ENCODE assay signal across 8 cellular contexts in the genomic region with DNA sequence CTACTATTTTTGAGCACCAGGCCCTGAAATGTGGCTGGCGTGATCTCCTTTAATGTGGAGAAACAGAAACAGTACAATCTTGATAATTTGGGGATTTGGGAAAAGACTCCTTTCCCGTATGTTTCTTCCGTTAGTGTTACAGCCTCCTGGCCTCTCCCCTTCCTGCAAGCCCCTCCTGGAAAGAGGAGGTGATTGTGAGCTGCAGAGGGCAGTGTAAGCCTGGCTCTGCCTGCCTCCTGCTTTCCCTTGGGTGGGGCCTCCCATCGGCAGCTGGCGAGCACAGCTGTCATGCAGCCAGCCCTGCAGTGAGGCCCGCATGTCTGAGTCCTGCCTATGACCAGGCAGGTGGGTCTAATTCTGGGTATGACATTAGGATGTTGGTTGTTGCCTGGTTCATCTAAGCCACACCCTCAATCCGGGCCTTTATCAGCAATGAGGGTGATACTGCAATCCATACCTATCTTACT. TPM values are rescaled to one million over a fixed set of nuclear protein-coding genes. Genes with fewer than 3 reads are reported as not detected.
A peak's percentile ranks its signal among the peaks of the same experiment; 100 is the strongest.
DNase-seq lines count a peak whose midpoint lies in the region; ATAC-seq, FAIRE-seq and TF ChIP-seq lines count a peak whose summit lies in the region.

No MANE protein-coding gene starts in this region.

- no peaks in the 10 kb centered on the region for H3K27me3 ChIP-seq in ovary
- H3K27me3 ChIP-seq in upper lobe of left lung: no peaks in the 10 kb centered on the region

- H3K4me1 Mint-ChIP-seq in activated naive CD4-positive, alpha-beta T cell treated with anti-CD3 and anti-CD28 coated beads for 36 hours (ENCODE audit: low read depth): no peaks in the 10 kb centered on the region

- H3K27me3 Mint-ChIP-seq in activated naive CD4-positive, alpha-beta T cell treated with anti-CD3 and anti-CD28 coated beads for 36 hours (ENCODE audit: low read depth): peaks cover 3% of the 10 kb centered on the region

- peak overlapping the region in 1 of 2 donors; percentile 61 for H3K27ac ChIP-seq in ovary
- peak overlapping the region; percentile 84 to 93 (median 90) for H3K27ac ChIP-seq in upper lobe of left lung

- no peak overlapping the region for H3K4me3 Mint-ChIP-seq in activated naive CD4-positive, alpha-beta T cell treated with anti-CD3 and anti-CD28 coated beads for 36 hours

- peak; percentile 83 for FAIRE-seq in HTR-8/SVneo (lab: Jason Lieb, UNC)

- intact Hi-C loops in activated naive CD4-positive, alpha-beta T cell treated with anti-CD3 and anti-CD28 coated beads for 36 hours (cut with micrococcal nuclease): loop anchor here (1.0 kb wide), 2 partner anchors 49 to 87 kb away; partner anchors contain the start of gene WSB1
- intact Hi-C loops in ovary (cut with DNase I): loop anchor here in 3 of 4 donors (2.0 to 10.0 kb wide), 3 partner anchors 47 to 88 kb away; partner anchors contain the start of gene WSB1 (in 3 of the 3)

- 3 to 5% (median 3%) methylated on average over 7 of the region's 7 CpGs for whole genome bisulfite sequencing in ovary, 3 donors
- WGBS in upper lobe of left lung, 2 donors: 2 to 5% methylated on average over 4 to 7 of the region's 7 CpGs

- TF ChIP-seq CTCF in ovary (IDR thresholded peaks at IDR 0.05) (peak; percentile 27 to 55 (median 48)), upper lobe of left lung (IDR thresholded peaks at IDR 0.05) (peak; percentile 47 to 92 (median 76))

- CTCF ChIA-PET in activated naive CD4-positive, alpha-beta T cell treated with anti-CD3 and anti-CD28 coated beads for 36 hours (lab: Charles Lee): interaction anchor here (0.7 to 3.3 kb wide), 8 partner anchors 9 to 357 kb away, joined by 3 to 15 read pairs (median 4); no protein-coding TSS in a partner anchor

- no peak for TF ChIP-seq EP300 in ovary (IDR thresholded peaks at IDR 0.05)
- TF ChIP-seq EP300 in upper lobe of left lung (IDR thresholded peaks at IDR 0.05): peak in 1 of 4 donors; percentile 48

- no peaks in the 10 kb centered on the region for H3K36me3 Mint-ChIP-seq in activated naive CD4-positive, alpha-beta T cell treated with anti-CD3 and anti-CD28 coated beads for 36 hours (ENCODE audit: low read depth)

- TF ChIP-seq POLR2A in ovary (IDR thresholded peaks at IDR 0.05) (no peak), upper lobe of left lung (IDR thresholded peaks at IDR 0.05) (no peak)

- no peaks in the 10 kb centered on the region for H3K9me3 Mint-ChIP-seq in activated naive CD4-positive, alpha-beta T cell treated with anti-CD3 and anti-CD28 coated beads for 36 hours

- DNase-seq in DMS79 treated with DMSO at 0.1 percent for 48 hours (lab: John Stamatoyannopoulos, UW): peak; percentile 58
- peak; percentile 79 for DNase-seq in HTR-8/SVneo (ENCODE audit: insufficient read length, low spot score)
- DNase-seq in OCI-M1 (lab: John Stamatoyannopoulos, UW): peak; percentile 92
- peak; percentile 73 for DNase-seq in activated naive CD4-positive, alpha-beta T cell treated with anti-CD3 and anti-CD28 coated beads for 36 hours
- peak; percentile 92 for DNase-seq in globus pallidus (ENCODE audit: low spot score)
- peak; percentile 61 to 82 (median 78) for DNase-seq in ovary
- DNase-seq in upper lobe of left lung: peak; percentile 87 to 94

- H3K36me3 ChIP-seq in ovary (no peaks in the 10 kb centered on the region), upper lobe of left lung (no peaks in the 10 kb centered on the region)

- H3K4me1 ChIP-seq in ovary (ENCODE audit: insufficient read depth): peaks cover 5% of the 10 kb centered on the region
- peaks cover 61 to 72% (median 66%) of the 10 kb centered on the region in 4 donors for H3K4me1 ChIP-seq in upper lobe of left lung

- H3K9me3 ChIP-seq in ovary (no peaks in the 10 kb centered on the region), upper lobe of left lung (no peaks in the 10 kb centered on the region)

- peak; percentile 82 for ATAC-seq in GM21515 (IDR thresholded peaks at IDR 0.05; ENCODE audit: unreplicated experiment)
- ATAC-seq in upper lobe of left lung (ENCODE audit: low FRiP score in 2 of 2): peak; percentile 90

- H3K27ac Mint-ChIP-seq in activated naive CD4-positive, alpha-beta T cell treated with anti-CD3 and anti-CD28 coated beads for 36 hours: no peak overlapping the region

- H3K4me3 ChIP-seq in ovary (peak overlapping the region; percentile 8), upper lobe of left lung (peak overlapping the region in 2 of 4 donors; percentile 15 to 22)

RNA-seq across cellular contexts. Expression of gene WSB1, which starts 48.7 kb away (rescaled TPM):
- total RNA-seq in activated naive CD4-positive, alpha-beta T cell treated with anti-CD3 and anti-CD28 coated beads for 36 hours: 100 to 1,000 TPM; 112 to 118 TPM
- total RNA-seq in ovary (100 to 1,000 TPM; 135 to 214 (median 172) TPM), upper lobe of left lung (100 to 1,000 TPM; 261 to 514 (median 328) TPM)
- polyA plus RNA-seq in ovary: 100 to 1,000 TPM in 1 of 2 donors, 10 to 100 TPM in 1; 88.9 to 136 TPM
